ENCODE assay signal across 12 cellular contexts in genomic region chr1:57072775-57073174, GRCh38.
DNase-seq lines count a peak whose midpoint lies in the region; ATAC-seq and TF ChIP-seq lines count a peak whose summit lies in the region.
"Had no signal": no experiment of that assay in that cellular context is flagged by ENCODE, and none has a peak within 500 bp of the region (broad histone marks: within the 10 kb centered on the region; RNA-seq: fewer than 3 reads in every experiment).

No MANE protein-coding gene starts in this region.

- no peaks in the 10 kb centered on the region for H3K79me1 ChIP-seq in trophoblast cell (ENCODE audit: low read length)

- H3K18ac ChIP-seq in trophoblast cell (ENCODE audit: low read length): no peak overlapping the region

- no peak overlapping the region for H2BK5ac ChIP-seq in trophoblast cell (ENCODE audit: low read depth, low read length, poor library complexity)

- H4K12ac ChIP-seq in trophoblast cell (ENCODE audit: low read depth, low read length): no peak overlapping the region

- H3K27ac ChIP-seq in brain microvascular endothelial cell (no peak overlapping the region), trophoblast cell (ENCODE audit: low read depth, low read length) (no peak overlapping the region)
- H3K27ac ChIP-seq: esophagus squamous epithelium, left lung had no signal

- H2BK12ac ChIP-seq in trophoblast cell (ENCODE audit: low read length): no peak overlapping the region

- no peak overlapping the region for H3K4ac ChIP-seq in trophoblast cell (ENCODE audit: low read depth, low read length)

- H3K36me3 ChIP-seq in brain microvascular endothelial cell (replicated peaks) (no peaks in the 10 kb centered on the region), trophoblast cell (ENCODE audit: control insufficient read depth in 1 of 2, insufficient read depth in 2 of 2, low read length in 2 of 2) (no peaks in the 10 kb centered on the region)
- H3K36me3 ChIP-seq: esophagus squamous epithelium, left lung had no signal

- H3K9me3 ChIP-seq in trophoblast cell (ENCODE audit: insufficient read depth, low read depth, low read length): no peaks in the 10 kb centered on the region
- H3K9me3 ChIP-seq: esophagus squamous epithelium, left lung had no signal

- TF ChIP-seq CTCF in brain microvascular endothelial cell (IDR thresholded peaks at IDR 0.05; ENCODE audit: low read depth, low read length, missing control alignments): peak; percentile 20

- H2AFZ ChIP-seq in trophoblast cell (ENCODE audit: insufficient read depth, low read length, poor library complexity): no peak overlapping the region

- no peak overlapping the region for H2BK120ac ChIP-seq in trophoblast cell (ENCODE audit: insufficient read depth, low read length, poor library complexity)

- no peak overlapping the region for H3K23ac ChIP-seq in trophoblast cell (ENCODE audit: low read length)

- H3K4me1 ChIP-seq in trophoblast cell (ENCODE audit: control insufficient read depth in 1 of 2, insufficient read depth in 2 of 2, low read length in 2 of 2): no peaks in the 10 kb centered on the region
- H3K4me1 ChIP-seq: left lung had no signal

- DNase-seq in activated CD4-positive, alpha-beta T cell treated with anti-CD3 and anti-CD28 coated beads for 48 hours: peak; percentile 5
- DNase-seq in activated CD4-positive, alpha-beta T cell treated with anti-CD3 and anti-CD28 coated beads for 1 hour: no peak
- DNase-seq in brain microvascular endothelial cell: no peak
- no peak for DNase-seq in activated gamma-delta T cell (lab: John Stamatoyannopoulos, UW)
- no peak for DNase-seq in hippocampal formation (lab: John Stamatoyannopoulos, UW)
- no peak for DNase-seq in trophoblast cell
- DNase-seq: activated T-cell treated with anti-CD3 and anti-CD28 coated beads, Interleukin-2, amount 50 U/mL, for 72 hours; esophagus squamous epithelium; left lung; stimulated activated CD4-positive, alpha-beta T cell treated with anti-CD3 and anti-CD28 coated beads, Interleukin-4, amount 100 ng/mL, for 24 hours had no signal

- no peaks in the 10 kb centered on the region for H3K27me3 ChIP-seq in brain microvascular endothelial cell (replicated peaks)
- no peaks in the 10 kb centered on the region for H3K27me3 ChIP-seq in trophoblast cell (ENCODE audit: insufficient read depth, low read length)
- H3K27me3 ChIP-seq: esophagus squamous epithelium, left lung had no signal

- peak; percentile 72 for ATAC-seq in HG03175 (IDR thresholded peaks at IDR 0.05; ENCODE audit: unreplicated experiment)
- no peak for ATAC-seq in HG03469 (IDR thresholded peaks at IDR 0.05; ENCODE audit: unreplicated experiment)
- ATAC-seq: activated T-cell treated with anti-CD3 and anti-CD28 coated beads, Interleukin-2, amount 50 U/mL, for 72 hours; left lung had no signal

- no peak overlapping the region for H4K91ac ChIP-seq in trophoblast cell (ENCODE audit: low read depth, low read length)

- no CpG with 5 or more reads among the region's 4 CpGs for WGBS in trophoblast cell (ENCODE audit: extremely low coverage, insufficient coverage, insufficient read length)

- H4K8ac ChIP-seq in trophoblast cell (ENCODE audit: low read depth, low read length): no peak overlapping the region

- in situ Hi-C loops in brain microvascular endothelial cell (cut with HindIII; ENCODE audit: low pct_ligation_motif_present, low sequenced_read_pairs): no loop called here

- H3K4me3 ChIP-seq in brain microvascular endothelial cell (ENCODE audit: low read depth, low read length) (no peak overlapping the region), trophoblast cell (ENCODE audit: low read depth, low read length) (no peak overlapping the region)
- H3K4me3 ChIP-seq: esophagus squamous epithelium, left lung had no signal

- no peak overlapping the region for H3K4me2 ChIP-seq in trophoblast cell (ENCODE audit: low read length)

- no peak overlapping the region for H3K14ac ChIP-seq in trophoblast cell (ENCODE audit: low read length)

- no peak overlapping the region for H2AK5ac ChIP-seq in trophoblast cell (ENCODE audit: low read length)

- H3K79me2 ChIP-seq in trophoblast cell (ENCODE audit: control insufficient read depth, insufficient read depth, low read length, poor library complexity): no peaks in the 10 kb centered on the region

- no peak overlapping the region for H3K9ac ChIP-seq in trophoblast cell (ENCODE audit: low read length)
